Comparison of ENCODE assay signal across 8 cellular contexts in the genomic region with DNA sequence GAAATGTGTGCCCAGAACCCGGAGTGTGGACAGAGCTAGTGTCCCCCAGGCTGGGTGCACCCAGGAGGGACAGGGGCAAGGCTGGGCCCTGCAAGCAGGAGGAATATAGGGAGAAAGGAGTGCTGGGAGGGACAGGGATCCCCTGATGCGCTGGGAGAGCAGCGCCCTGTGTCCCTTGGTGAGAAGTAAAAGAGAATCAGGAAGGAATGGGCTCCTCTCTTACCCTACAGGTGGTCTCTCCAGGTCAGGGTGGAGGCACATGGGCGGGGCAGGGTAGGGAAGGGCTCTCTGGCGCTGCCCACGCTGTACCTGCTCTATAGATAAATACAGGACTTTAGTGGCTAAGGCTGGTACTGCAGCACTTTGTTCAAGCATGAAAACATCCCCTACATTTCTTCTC.
DNase-seq lines count a peak whose midpoint lies in the region; ATAC-seq and TF ChIP-seq lines count a peak whose summit lies in the region.

No MANE protein-coding gene starts in this region.

- DNase-seq in MM.1S (peak; percentile 16), immature natural killer cell (no peak), AG08395 (ENCODE audit: low spot score) (no peak), tibial nerve (ENCODE audit: low spot score in 2 of 2) (no peak), GM19240 (ENCODE audit: insufficient read length, low spot score) (no peak), UCSD-AML1 (lab: John Stamatoyannopoulos, UW; ENCODE audit: unreplicated experiment) (no peak)

- no peaks in the 10 kb centered on the region for H3K9me2 ChIP-seq in MM.1S (replicated peaks; ENCODE audit: insufficient read depth, low read length)

- H3K36me3 ChIP-seq in MM.1S (replicated peaks; ENCODE audit: insufficient read depth, low read length): no peaks in the 10 kb centered on the region
- H3K36me3 ChIP-seq in tibial nerve: no peaks in the 10 kb centered on the region

- peaks cover 10% of the 10 kb centered on the region; the same call in 1 of the 2 replicates for H3F3A ChIP-seq in MM.1S (ENCODE audit: insufficient read depth, low read length)

- H3K4me3 Mint-ChIP-seq in immature natural killer cell: peak overlapping the region; percentile 47 to 79 (median 63)

- peaks cover 30 to 39% of the 10 kb centered on the region in 2 donors for H3K4me1 Mint-ChIP-seq in immature natural killer cell

- H2AFZ ChIP-seq in MM.1S (ENCODE audit: low read length): no peak overlapping the region

- H3K27ac ChIP-seq in MM.1S (ENCODE audit: low read length) (peak overlapping the region; percentile 36; the same call in 1 of the 2 replicates), tibial nerve (no peak overlapping the region)

- peak overlapping the region in 4 of 6 donors; percentile 15 to 83 (median 72) for H3K27ac Mint-ChIP-seq in immature natural killer cell

- H4K20me1 ChIP-seq in MM.1S (ENCODE audit: insufficient read depth, low read length): no peaks in the 10 kb centered on the region

- H3K27me3 Mint-ChIP-seq in immature natural killer cell (ENCODE audit: low read depth in 3 of 3): peaks cover 2 to 12% (median 8%) of the 10 kb centered on the region in 3 donors

- peak overlapping the region; percentile 59 for H3K4me2 ChIP-seq in MM.1S (ENCODE audit: low read depth, low read length)

- TF ChIP-seq POLR2A in tibial nerve (IDR thresholded peaks at IDR 0.05): no peak

- no peak for TF ChIP-seq EP300 in tibial nerve (IDR thresholded peaks at IDR 0.05)

- 75 to 79% methylated on average over 6 of the region's 6 CpGs for WGBS in tibial nerve, 2 donors

- ATAC-seq in GM18498 (IDR thresholded peaks at IDR 0.05; ENCODE audit: unreplicated experiment) (peak; percentile 52), GM21529 (IDR thresholded peaks at IDR 0.05; ENCODE audit: unreplicated experiment) (peak; percentile 50)

- TF ChIP-seq CTCF in MM.1S (IDR thresholded peaks at IDR 0.05; ENCODE audit: low read length): peak; percentile 54
- peak in 1 of 5 experiments; percentile 12 for TF ChIP-seq CTCF in tibial nerve (IDR thresholded peaks at IDR 0.05)

- H3K4me3 ChIP-seq in MM.1S (ENCODE audit: low read length) (no peak overlapping the region), tibial nerve (no peak overlapping the region)

- H3K9me3 Mint-ChIP-seq in immature natural killer cell: peaks cover 0 to 8% (median 2%) of the 10 kb centered on the region in 6 donors

- H3K9ac ChIP-seq in MM.1S (ENCODE audit: low read length): no peak overlapping the region

- H3K4me1 ChIP-seq in MM.1S (ENCODE audit: low read length) (peaks cover 22% of the 10 kb centered on the region), tibial nerve (peaks cover 0 to 4% (median 0%) of the 10 kb centered on the region in 4 donors)

- H3K9me3 ChIP-seq in MM.1S (replicated peaks; ENCODE audit: insufficient read depth, low read length): no peaks in the 10 kb centered on the region
- H3K9me3 ChIP-seq in tibial nerve: no peaks in the 10 kb centered on the region

- H3K36me3 Mint-ChIP-seq in immature natural killer cell: no peaks in the 10 kb centered on the region

- no peaks in the 10 kb centered on the region for H3K79me2 ChIP-seq in MM.1S (ENCODE audit: low read length)

- H3K27me3 ChIP-seq in MM.1S (replicated peaks; ENCODE audit: insufficient read depth, low read length): no peaks in the 10 kb centered on the region
- H3K27me3 ChIP-seq in tibial nerve: no peaks in the 10 kb centered on the region
